ENCODE assay signal across 1 cellular context in genomic region chr17:8087075-8087941, GRCh38.
TF ChIP-seq lines count a peak whose summit lies in the region.

Gene ALOX12B, minus strand, starts transcription at chr17:8087716. Its CDS starts 274 bp downstream, at chr17:8087442.

TF ChIP-seq in H1, 55 proteins besides CTCF, POLR2A, EP300 and RAD21:
- TF ChIP-seq KDM1A (IDR thresholded peaks at IDR 0.05; ENCODE audit: borderline replicate concordance, low read length), result no peak
- no peak for TF ChIP-seq GTF2F1 (IDR thresholded peaks at IDR 0.05; ENCODE audit: borderline replicate concordance, low read depth, low read length)
- TF ChIP-seq ATF3 (IDR thresholded peaks at IDR 0.05; ENCODE audit: insufficient read depth, low read depth, low read length), result no peak
- TF ChIP-seq SP2 (IDR thresholded peaks at IDR 0.05; ENCODE audit: low read length), result no peak
- no peak for TF ChIP-seq TAF7 (optimal IDR thresholded peaks at IDR 0.05; ENCODE audit: borderline replicate concordance, low read depth, low read length)
- TF ChIP-seq NANOG (IDR thresholded peaks at IDR 0.05; ENCODE audit: insufficient read depth, low read depth, low read length, poor library complexity, severe bottlenecking), result no peak
- TF ChIP-seq JUN (IDR thresholded peaks at IDR 0.05; ENCODE audit: low read depth, low read length), result no peak
- no peak for TF ChIP-seq CEBPB (IDR thresholded peaks at IDR 0.05; ENCODE audit: low read depth, low read length)
- TF ChIP-seq CTBP2 (IDR thresholded peaks at IDR 0.05; ENCODE audit: borderline replicate concordance, insufficient read depth, insufficient read length, low read length), result no peak
- TF ChIP-seq CHD2 (IDR thresholded peaks at IDR 0.05; ENCODE audit: low read length), result no peak
- TF ChIP-seq TCF12 (IDR thresholded peaks at IDR 0.05; ENCODE audit: low read depth, low read length), result no peak
- TF ChIP-seq RXRA (IDR thresholded peaks at IDR 0.05; ENCODE audit: insufficient read depth, low read depth, low read length), result no peak
- no peak for TF ChIP-seq SIN3A (conservative IDR thresholded peaks at IDR 0.05 in 1 of 2, IDR thresholded peaks at IDR 0.05 in 1 of 2; ENCODE audit: low read depth in 1 of 2, low read length in 2 of 2)
- no peak for TF ChIP-seq RNF2 (IDR thresholded peaks at IDR 0.05; ENCODE audit: borderline replicate concordance, low read depth, low read length, missing control alignments, poor library complexity, severe bottlenecking)
- no peak for TF ChIP-seq HDAC2 (IDR thresholded peaks at IDR 0.05; ENCODE audit: borderline replicate concordance in 1 of 2, low read depth in 2 of 2, low read length in 2 of 2)
- TF ChIP-seq SP4 (IDR thresholded peaks at IDR 0.05; ENCODE audit: low read length), result no peak
- no peak for TF ChIP-seq CHD1 (IDR thresholded peaks at IDR 0.05; ENCODE audit: low read depth, low read length)
- TF ChIP-seq POLR2AphosphoS5 (IDR thresholded peaks at IDR 0.05; ENCODE audit: low read depth, low read length), result no peak
